Comparison of ENCODE assay signal across 1 cellular context in the genomic region with DNA sequence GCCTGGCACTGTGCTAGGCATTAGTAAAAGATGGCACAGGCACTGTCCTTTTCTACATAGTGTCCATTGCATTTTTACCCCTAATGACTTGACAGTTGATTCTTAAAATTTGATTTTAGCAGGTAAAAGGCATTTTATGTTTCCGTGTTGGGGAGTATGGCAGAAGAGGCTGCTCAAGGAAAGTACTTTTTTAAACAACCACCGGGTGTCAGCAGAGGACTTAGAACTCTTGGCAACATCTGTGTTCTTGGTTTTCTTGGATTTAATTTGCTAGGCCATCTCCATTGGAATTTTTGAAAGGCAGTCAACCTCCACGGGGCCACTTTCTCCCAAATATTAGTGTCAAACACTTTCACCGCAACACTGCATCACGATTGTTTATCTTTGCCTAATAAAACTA.
TF ChIP-seq lines count a peak whose summit lies in the region.

No MANE protein-coding gene starts in this region.

TF ChIP-seq in WTC11, 78 proteins besides CTCF, POLR2A, EP300 and RAD21 (continued from another document):
- no peak for TF ChIP-seq ZMAT4 (CRISPR knock-in tag; IDR thresholded peaks at IDR 0.05)
- no peak for TF ChIP-seq FOXK1 (CRISPR knock-in tag; IDR thresholded peaks at IDR 0.05)
- TF ChIP-seq ATF6 (CRISPR knock-in tag; IDR thresholded peaks at IDR 0.05), result no peak
- no peak for TF ChIP-seq SP1 (CRISPR knock-in tag; conservative IDR thresholded peaks at IDR 0.05)
- TF ChIP-seq CBFB (CRISPR knock-in tag; IDR thresholded peaks at IDR 0.05; ENCODE audit: low read depth), result no peak
- TF ChIP-seq, protein P1, sequence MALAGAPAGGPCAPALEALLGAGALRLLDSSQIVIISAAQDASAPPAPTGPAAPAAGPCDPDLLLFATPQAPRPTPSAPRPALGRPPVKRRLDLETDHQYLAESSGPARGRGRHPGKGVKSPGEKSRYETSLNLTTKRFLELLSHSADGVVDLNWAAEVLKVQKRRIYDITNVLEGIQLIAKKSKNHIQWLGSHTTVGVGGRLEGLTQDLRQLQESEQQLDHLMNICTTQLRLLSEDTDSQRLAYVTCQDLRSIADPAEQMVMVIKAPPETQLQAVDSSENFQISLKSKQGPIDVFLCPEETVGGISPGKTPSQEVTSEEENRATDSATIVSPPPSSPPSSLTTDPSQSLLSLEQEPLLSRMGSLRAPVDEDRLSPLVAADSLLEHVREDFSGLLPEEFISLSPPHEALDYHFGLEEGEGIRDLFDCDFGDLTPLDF (CRISPR knock-in tag; IDR thresholded peaks at IDR 0.05), result no peak
- no peak for TF ChIP-seq ZNF425 (CRISPR knock-in tag; conservative IDR thresholded peaks at IDR 0.05)
- TF ChIP-seq CDX4 (CRISPR knock-in tag; IDR thresholded peaks at IDR 0.05; ENCODE audit: borderline replicate concordance), result no peak
- no peak for TF ChIP-seq TCF7 (CRISPR knock-in tag; IDR thresholded peaks at IDR 0.05; ENCODE audit: low read depth)
- TF ChIP-seq CREM (CRISPR knock-in tag; IDR thresholded peaks at IDR 0.05), result no peak
TF ChIP-seq in WTC11: peak in this region for 0.
